ENCODE assay signal across 17 cellular contexts in genomic region chr13:107376393-107377085, GRCh38.
DNase-seq lines count a peak whose midpoint lies in the region; ATAC-seq, FAIRE-seq and TF ChIP-seq lines count a peak whose summit lies in the region.
"Had no signal": no experiment of that assay in that cellular context is flagged by ENCODE, and none has a peak within 500 bp of the region (broad histone marks: within the 10 kb centered on the region; RNA-seq: fewer than 3 reads in every experiment).

No MANE protein-coding gene starts in this region.

- H3K27ac ChIP-seq in caudate nucleus (ENCODE audit: low read depth, low read length) = peak overlapping the region; percentile 46
- H3K27ac ChIP-seq: pancreas, RWPE1, transverse colon had no signal

- FAIRE-seq in H54 (lab: Jason Lieb, UNC) = peak; percentile 86
- FAIRE-seq in GM12891 (lab: Jason Lieb, UNC) = no peak
- FAIRE-seq: pancreas had no signal

- no peak for ATAC-seq in GM18502 (IDR thresholded peaks at IDR 0.05; ENCODE audit: poor library complexity, unreplicated experiment)
- ATAC-seq: activated CD8-positive, alpha-beta memory T cell treated with anti-CD3 and anti-CD28 coated beads, Interleukin-2, amount 10 ng/mL, durations not matched to agents 7 days and 5 days; activated T-helper 17 cell treated with anti-CD3 and anti-CD28 coated beads, Interleukin-2, amount 50 U/mL, for 72 hours; esophagus mucosa; naive thymus-derived CD8-positive, alpha-beta T cell; pancreas had no signal

- TF ChIP-seq POLR2A in H54 (IDR thresholded peaks at IDR 0.05; ENCODE audit: low read depth, low read length) (no peak), GM12891 (IDR thresholded peaks at IDR 0.05; ENCODE audit: low read depth, low read length) (no peak)

- DNase-seq in H54 (ENCODE audit: insufficient read length, low spot score) (no peak), NCI-H2196 treated with DMSO at 0.1 percent for 48 hours (lab: John Stamatoyannopoulos, UW; ENCODE audit: unreplicated experiment) (peak; percentile 29), caudate nucleus (lab: John Stamatoyannopoulos, UW) (peak in 8 of 61 donors; percentile 3 to 39 (median 18)), pons (ENCODE audit: low spot score) (peak; percentile 41), cortex of kidney (lab: John Stamatoyannopoulos, UW) (no peak), GM12891 (ENCODE audit: insufficient read length, low spot score) (no peak)
- DNase-seq: activated CD8-positive, alpha-beta memory T cell treated with anti-CD3 and anti-CD28 coated beads, Interleukin-2, amount 10 ng/mL, durations not matched to agents 7 days and 5 days; effector CD4-positive, alpha-beta T cell; naive thymus-derived CD8-positive, alpha-beta T cell; pancreas; stimulated activated CD4-positive, alpha-beta T cell treated with anti-CD3 and anti-CD28 coated beads, Interleukin-1b, Interleukin-23, amount 100 ng/mL, for 48 hours; stimulated activated naive CD4-positive, alpha-beta T cell; transverse colon had no signal

TF ChIP-seq in GM12891, 5 proteins besides CTCF, POLR2A, EP300 and RAD21:
- no peak for TF ChIP-seq POU2F2 (IDR thresholded peaks at IDR 0.05; ENCODE audit: low read depth, low read length)
- TF ChIP-seq SPI1 (IDR thresholded peaks at IDR 0.05; ENCODE audit: low read depth, low read length) = no peak
- TF ChIP-seq POLR2AphosphoS5 (IDR thresholded peaks at IDR 0.05; ENCODE audit: low read depth, low read length) = no peak
- TF ChIP-seq TAF1 (IDR thresholded peaks at IDR 0.05; ENCODE audit: low read depth, low read length) = no peak
- TF ChIP-seq PAX5 (IDR thresholded peaks at IDR 0.05; ENCODE audit: insufficient read depth, low read length, severe bottlenecking) = no peak

Comparison
In these comparisons a context has a peak if more than half of its experiments do, and no peak if none do; other contexts are left out.
1. DNase-seq: peak in NCI-H2196 treated with DMSO at 0.1 percent for 48 hours (single experiment) and pons (single experiment); none in H54 (single experiment), cortex of kidney (single experiment) and GM12891 (single experiment).